Comparison of ENCODE assay signal across 8 cellular contexts in genomic region chr2:205685314-205686230, GRCh38. TPM values are rescaled to one million over a fixed set of nuclear protein-coding genes. Genes with fewer than 3 reads are reported as not detected.
DNase-seq lines count a peak whose midpoint lies in the region; ATAC-seq and TF ChIP-seq lines count a peak whose summit lies in the region.

No MANE protein-coding gene starts in this region.

- H2AFZ ChIP-seq in mammary epithelial cell (ENCODE audit: low read depth, low read length) = peak overlapping the region; percentile 74

- POLR2A ChIA-PET in CD4-positive, alpha-beta T cell (lab: Charles Lee) = no interaction called here

- H3K9me3 ChIP-seq in CD4-positive, alpha-beta T cell (ENCODE audit: control insufficient read depth, low read length) = no peaks in the 10 kb centered on the region
- H3K9me3 ChIP-seq in mammary epithelial cell (replicated peaks; ENCODE audit: insufficient read depth, low read length) = no peaks in the 10 kb centered on the region

- BruUV-seq in mammary epithelial cell (replicated peaks; lab: Mats Ljungman, UMichigan) = no TSS peak

- H3K9me3 Mint-ChIP-seq in CD4-positive, alpha-beta T cell = no peaks in the 10 kb centered on the region

- H3K4me1 ChIP-seq in mammary epithelial cell (ENCODE audit: insufficient read depth, low read length) = peaks cover 57% of the 10 kb centered on the region

- intact Hi-C loops in CD4-positive, alpha-beta T cell (cut with DNase I, micrococcal nuclease) = no loop called here
- intact Hi-C loops in mammary epithelial cell (cut with micrococcal nuclease) = loop anchor here (2.0 to 10.0 kb wide), 2 partner anchors 15 to 661 kb away; no protein-coding TSS in a partner anchor

- no peak for DNase-seq in CD4-positive, alpha-beta T cell
- DNase-seq in M059J (ENCODE audit: low read depth) (peak; percentile 75), mammary epithelial cell (peak; percentile 83), left lobe of liver (ENCODE audit: low spot score) (no peak), hippocampal formation (lab: John Stamatoyannopoulos, UW) (no peak)

- no peak overlapping the region for H3K27ac ChIP-seq in CD4-positive, alpha-beta T cell (ENCODE audit: low read depth, low read length)
- H3K27ac ChIP-seq in mammary epithelial cell (ENCODE audit: insufficient read depth, low read depth, low read length) (peak overlapping the region; percentile 64), temporal lobe (ENCODE audit: low read depth, low read length) (peak overlapping the region; percentile 27)

- CTCF ChIA-PET in CD4-positive, alpha-beta T cell (lab: Charles Lee) = no interaction called here
- CTCF ChIA-PET in mammary epithelial cell (lab: Charles Lee; ENCODE audit: low non-redundant PET) = no interaction called here

- peak overlapping the region; percentile 93 for H3K9ac ChIP-seq in mammary epithelial cell (ENCODE audit: insufficient read depth, low read length)

- H3K27me3 Mint-ChIP-seq in CD4-positive, alpha-beta T cell = peaks cover 77% of the 10 kb centered on the region

- WGBS in mammary epithelial cell (ENCODE audit: low coverage, missing lambda C conversion rate) = under 1% methylated on average over 13 of the region's 83 CpGs

- H3K27ac Mint-ChIP-seq in CD4-positive, alpha-beta T cell = no peak overlapping the region

- H3K4me1 Mint-ChIP-seq in CD4-positive, alpha-beta T cell (ENCODE audit: low read depth) = peaks cover 39% of the 10 kb centered on the region

- H3K36me3 ChIP-seq in mammary epithelial cell (ENCODE audit: insufficient read depth, low read length) = no peaks in the 10 kb centered on the region

- no peak for ATAC-seq in CD4-positive, alpha-beta T cell (ENCODE audit: poor library complexity)
- ATAC-seq in left lobe of liver (peak; percentile 35), HG03045 (IDR thresholded peaks at IDR 0.05; ENCODE audit: unreplicated experiment) (no peak), HG03442 (IDR thresholded peaks at IDR 0.05; ENCODE audit: unreplicated experiment) (no peak)

- peak overlapping the region; percentile 98 for H3K4me2 ChIP-seq in mammary epithelial cell (ENCODE audit: insufficient read depth, low read depth, low read length)

- in situ Hi-C loops in mammary epithelial cell (cut with MboI; ENCODE audit: low sequenced_read_pairs in 2 of 2) = no loop called here

- peak overlapping the region; percentile 62 to 85 (median 81) for H3K4me3 ChIP-seq in mammary epithelial cell (replicated peaks in 1 of 3; ENCODE audit: insufficient read depth in 1 of 3, low read depth in 2 of 3, low read length in 3 of 3)

- H3K36me3 Mint-ChIP-seq in CD4-positive, alpha-beta T cell (ENCODE audit: low read depth) = no peaks in the 10 kb centered on the region

- peaks cover 79% of the 10 kb centered on the region for H3K79me2 ChIP-seq in mammary epithelial cell (ENCODE audit: insufficient read depth, low read length)

- no peak for TF ChIP-seq CTCF in CD4-positive, alpha-beta T cell (IDR thresholded peaks at IDR 0.05)
- TF ChIP-seq CTCF in mammary epithelial cell (conservative IDR thresholded peaks at IDR 0.05 in 1 of 2, IDR thresholded peaks at IDR 0.05 in 1 of 2; ENCODE audit: extremely low read depth in 1 of 2, insufficient read depth in 1 of 2, low read depth in 1 of 2, low read length in 2 of 2) = no peak

- dilution Hi-C loops in mammary epithelial cell (cut with HindIII; ENCODE audit: low sequenced_read_pairs) = no loop called here

- H3K4me3 Mint-ChIP-seq in CD4-positive, alpha-beta T cell = peak overlapping the region; percentile 63

- peaks cover 64% of the 10 kb centered on the region for H3K27me3 ChIP-seq in CD4-positive, alpha-beta T cell (ENCODE audit: control insufficient read depth, insufficient read depth, low read length)
- H3K27me3 ChIP-seq in mammary epithelial cell (ENCODE audit: insufficient read depth, low read length) = no peaks in the 10 kb centered on the region

- no peaks in the 10 kb centered on the region for H4K20me1 ChIP-seq in mammary epithelial cell (ENCODE audit: insufficient read depth, low read length)

RNA-seq across cellular contexts. Expression of gene NRP2, which starts 3.3 kb away (rescaled TPM):
- under 1 TPM in 1 of 2 experiments, not detected in 1; 0.19 TPM for total RNA-seq in CD4-positive, alpha-beta T cell
- total RNA-seq in M059J (2014; rRNA removed; shearing (Covaris generic)) = 62.0 and 84.6 TPM in 2 replicates
- total RNA-seq in mammary epithelial cell (10 to 100 TPM; 32.3 to 58.8 TPM), left lobe of liver (7.7 TPM), temporal lobe (22.6 TPM)
- 47.4 TPM for polyA plus RNA-seq in mammary epithelial cell
- polyA minus RNA-seq in mammary epithelial cell = 109 TPM

Comparison
In these comparisons a context has a peak if more than half of its experiments do, and no peak if none do; other contexts are left out.
1. DNase-seq: peak in M059J (single experiment) and mammary epithelial cell (single experiment); none in CD4-positive, alpha-beta T cell (0 of 10), left lobe of liver (single experiment) and hippocampal formation (0 of 2).